Comparison of ENCODE assay signal across 8 cellular contexts in the genomic region with DNA sequence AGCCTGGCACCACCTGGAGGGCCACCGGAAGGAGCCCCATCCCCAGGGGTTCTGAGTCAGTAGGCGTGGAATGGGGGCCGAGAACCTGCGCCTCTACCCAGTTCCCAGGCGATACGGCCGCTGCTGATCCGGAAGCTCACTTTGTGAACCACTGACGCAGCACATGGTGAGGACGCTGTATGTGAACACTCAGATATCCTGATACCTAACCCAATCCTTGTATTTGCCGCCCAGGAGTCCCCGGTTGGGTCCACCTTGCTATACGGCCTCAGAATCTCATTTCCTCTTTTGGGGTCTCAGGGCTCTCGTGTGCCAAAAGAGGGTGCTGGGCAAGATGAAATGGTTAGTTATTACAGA. TPM values are rescaled to one million over a fixed set of nuclear protein-coding genes. Genes with fewer than 3 reads are reported as not detected.
DNase-seq lines count a peak whose midpoint lies in the region; ATAC-seq and TF ChIP-seq lines count a peak whose summit lies in the region.

No MANE protein-coding gene starts in this region.

- H3K27ac Mint-ChIP-seq in activated T-helper 1 cell treated with anti-CD3 and anti-CD28 coated beads, Interleukin-12 subunit alpha, Interleukin-12 subunit beta, Interleukin-2, Interleukin-4 antibody, amounts not matched to agents 30 ng/mL and 10 ng/mL and 1 ng/mL, durations not matched to agents 14 hours and 24 hours and 36 hours = peak overlapping the region; percentile 94

- no peaks in the 10 kb centered on the region for H3K27me3 ChIP-seq in heart right ventricle
- H3K27me3 ChIP-seq in skeletal muscle tissue (ENCODE audit: control insufficient read depth in 3 of 3, insufficient read depth in 3 of 3, low read length in 3 of 3) = no peaks in the 10 kb centered on the region

- no peaks in the 10 kb centered on the region for H3K9me3 Mint-ChIP-seq in activated T-helper 1 cell treated with anti-CD3 and anti-CD28 coated beads, Interleukin-12 subunit alpha, Interleukin-12 subunit beta, Interleukin-2, Interleukin-4 antibody, amounts not matched to agents 30 ng/mL and 10 ng/mL and 1 ng/mL, durations not matched to agents 14 hours and 24 hours and 36 hours

- peak; percentile 49 for DNase-seq in DMS153 (lab: John Stamatoyannopoulos, UW)
- DNase-seq in DMS153 treated with DMSO at 0.1 percent for 48 hours (lab: John Stamatoyannopoulos, UW; ENCODE audit: unreplicated experiment) = no peak
- DNase-seq in NCI-H510A (lab: John Stamatoyannopoulos, UW) = peak; percentile 47
- peak; percentile 44 for DNase-seq in activated T-helper 1 cell treated with anti-CD3 and anti-CD28 coated beads, Interleukin-12 subunit alpha, Interleukin-12 subunit beta, Interleukin-2, Interleukin-4 antibody, amounts not matched to agents 30 ng/mL and 10 ng/mL and 1 ng/mL, durations not matched to agents 14 hours and 24 hours and 36 hours (ENCODE audit: low spot score)
- peak; percentile 28 to 36 for DNase-seq in heart right ventricle
- DNase-seq in kidney glomerular epithelial cell (lab: John Stamatoyannopoulos, UW) = no peak

- peaks cover 37% of the 10 kb centered on the region for H3K4me1 Mint-ChIP-seq in activated T-helper 1 cell treated with anti-CD3 and anti-CD28 coated beads, Interleukin-12 subunit alpha, Interleukin-12 subunit beta, Interleukin-2, Interleukin-4 antibody, amounts not matched to agents 30 ng/mL and 10 ng/mL and 1 ng/mL, durations not matched to agents 14 hours and 24 hours and 36 hours (ENCODE audit: low read depth)

- no peak for TF ChIP-seq CTCF in heart right ventricle (IDR thresholded peaks at IDR 0.05)

- intact Hi-C loops in activated T-helper 1 cell treated with anti-CD3 and anti-CD28 coated beads, Interleukin-12 subunit alpha, Interleukin-12 subunit beta, Interleukin-2, Interleukin-4 antibody, amounts not matched to agents 30 ng/mL and 10 ng/mL and 1 ng/mL, durations not matched to agents 14 hours and 24 hours and 36 hours (cut with micrococcal nuclease) = loop anchor here (1.0 to 10.0 kb wide), 9 partner anchors 10 to 651 kb away; a partner anchor contains a TSS
- intact Hi-C loops in heart right ventricle (cut with DNase I) = loop anchor here in 8 of 10 donors (1.0 to 10.0 kb wide), 11 partner anchors 33 to 400 kb away; a partner anchor contains a TSS

- H3K36me3 ChIP-seq in heart right ventricle (peaks cover 0 to 25% (median 13%) of the 10 kb centered on the region in 9 donors), skeletal muscle tissue (ENCODE audit: control insufficient read depth in 3 of 3, insufficient read depth in 3 of 3, low read length in 3 of 3) (peaks cover 14 to 19% (median 19%) of the 10 kb centered on the region in 3 donors)

- H3K4me3 Mint-ChIP-seq in activated T-helper 1 cell treated with anti-CD3 and anti-CD28 coated beads, Interleukin-12 subunit alpha, Interleukin-12 subunit beta, Interleukin-2, Interleukin-4 antibody, amounts not matched to agents 30 ng/mL and 10 ng/mL and 1 ng/mL, durations not matched to agents 14 hours and 24 hours and 36 hours = peak overlapping the region; percentile 98

- peak; percentile 29 for ATAC-seq in HG02642 (IDR thresholded peaks at IDR 0.05; ENCODE audit: poor library complexity, unreplicated experiment)
- peak in 6 of 8 donors; percentile 4 to 29 (median 20) for ATAC-seq in heart right ventricle

- peaks cover 21% of the 10 kb centered on the region for H3K36me3 Mint-ChIP-seq in activated T-helper 1 cell treated with anti-CD3 and anti-CD28 coated beads, Interleukin-12 subunit alpha, Interleukin-12 subunit beta, Interleukin-2, Interleukin-4 antibody, amounts not matched to agents 30 ng/mL and 10 ng/mL and 1 ng/mL, durations not matched to agents 14 hours and 24 hours and 36 hours (ENCODE audit: low read depth)

- H3K4me1 ChIP-seq in heart right ventricle = peaks cover 9 to 52% (median 20%) of the 10 kb centered on the region in 9 donors
- peaks cover 18 to 22% (median 21%) of the 10 kb centered on the region in 3 donors for H3K4me1 ChIP-seq in skeletal muscle tissue (ENCODE audit: control insufficient read depth in 3 of 3, insufficient read depth in 3 of 3, low read length in 3 of 3)

- WGBS in heart right ventricle, 2 donors = 45 to 66% methylated on average over 14 of the region's 14 CpGs

- H3K27me3 Mint-ChIP-seq in activated T-helper 1 cell treated with anti-CD3 and anti-CD28 coated beads, Interleukin-12 subunit alpha, Interleukin-12 subunit beta, Interleukin-2, Interleukin-4 antibody, amounts not matched to agents 30 ng/mL and 10 ng/mL and 1 ng/mL, durations not matched to agents 14 hours and 24 hours and 36 hours (ENCODE audit: insufficient read depth) = peaks cover 2% of the 10 kb centered on the region

- H3K4me3 ChIP-seq in heart right ventricle (peak overlapping the region in 9 of 10 donors; percentile 13 to 100 (median 97)), skeletal muscle tissue (ENCODE audit: low read length in 3 of 3) (peak overlapping the region; percentile 76 to 86 (median 77))

- H3K27ac ChIP-seq in heart right ventricle = peak overlapping the region; percentile 67 to 97 (median 86)
- peak overlapping the region; percentile 93 for H3K27ac ChIP-seq in skeletal muscle tissue (ENCODE audit: low read depth, low read length)

- H3K9ac ChIP-seq in skeletal muscle tissue (ENCODE audit: low read depth in 1 of 3, low read length in 3 of 3) = peak overlapping the region; percentile 81 to 92 (median 87)

- no peaks in the 10 kb centered on the region for H3K9me3 ChIP-seq in heart right ventricle
- H3K9me3 ChIP-seq in skeletal muscle tissue (ENCODE audit: control insufficient read depth in 3 of 3, low read length in 3 of 3) = no peaks in the 10 kb centered on the region

RNA-seq across cellular contexts. Expression of a gene that starts 0.6 kb away (rescaled TPM):
- total RNA-seq in activated T-helper 1 cell treated with anti-CD3 and anti-CD28 coated beads, Interleukin-12 subunit alpha, Interleukin-12 subunit beta, Interleukin-2, Interleukin-4 antibody, amounts not matched to agents 30 ng/mL and 10 ng/mL and 1 ng/mL, durations not matched to agents 14 hours and 24 hours and 36 hours = 112 and 119 TPM in 2 replicates
- 10 to 100 TPM; 42.8 to 73.7 (median 49.2) TPM for total RNA-seq in heart right ventricle
- 100 to 1,000 TPM in 1 of 2 donors, 10 to 100 TPM in 1; 40.4 to 120 TPM for polyA plus RNA-seq in heart right ventricle
- total RNA-seq in skeletal muscle tissue = 47.5 TPM

RNA-seq across cellular contexts. Expression of a gene that starts 31.5 kb away (rescaled TPM):
- total RNA-seq in activated T-helper 1 cell treated with anti-CD3 and anti-CD28 coated beads, Interleukin-12 subunit alpha, Interleukin-12 subunit beta, Interleukin-2, Interleukin-4 antibody, amounts not matched to agents 30 ng/mL and 10 ng/mL and 1 ng/mL, durations not matched to agents 14 hours and 24 hours and 36 hours = 50.9 and 55.4 TPM in 2 replicates
- total RNA-seq in heart right ventricle (10 to 100 TPM in 1 of 10 donors, 1 to 10 TPM in 9; 5.2 to 13.8 (median 7.2) TPM), skeletal muscle tissue (20.4 TPM)
- 1 to 10 TPM; 2.9 to 4.5 TPM for polyA plus RNA-seq in heart right ventricle

RNA-seq across cellular contexts. Expression of a gene that starts 41.1 kb away (rescaled TPM):
- total RNA-seq in activated T-helper 1 cell treated with anti-CD3 and anti-CD28 coated beads, Interleukin-12 subunit alpha, Interleukin-12 subunit beta, Interleukin-2, Interleukin-4 antibody, amounts not matched to agents 30 ng/mL and 10 ng/mL and 1 ng/mL, durations not matched to agents 14 hours and 24 hours and 36 hours = 62.0 and 64.0 TPM in 2 replicates
- 1 to 10 TPM in 1 of 10 donors, under 1 TPM in 9; 0.20 to 2.4 (median 0.39) TPM for total RNA-seq in heart right ventricle
- polyA plus RNA-seq in heart right ventricle = under 1 TPM; 0.23 to 0.66 TPM
- not detected for total RNA-seq in skeletal muscle tissue

Comparison
In these comparisons a context has a peak if more than half of its experiments do, and no peak if none do; other contexts are left out.
1. DNase-seq: peak in DMS153 (single experiment), NCI-H510A (single experiment), activated T-helper 1 cell treated with anti-CD3 and anti-CD28 coated beads, Interleukin-12 subunit alpha, Interleukin-12 subunit beta, Interleukin-2, Interleukin-4 antibody, amounts not matched to agents 30 ng/mL and 10 ng/mL and 1 ng/mL, durations not matched to agents 14 hours and 24 hours and 36 hours (single experiment) and heart right ventricle (2 of 2); none in DMS153 treated with DMSO at 0.1 percent for 48 hours (single experiment) and kidney glomerular epithelial cell (single experiment).
2. RNA of a gene that starts 41.1 kb away (total RNA-seq): 62.0 to 64.0 TPM in activated T-helper 1 cell treated with anti-CD3 and anti-CD28 coated beads, Interleukin-12 subunit alpha, Interleukin-12 subunit beta, Interleukin-2, Interleukin-4 antibody, amounts not matched to agents 30 ng/mL and 10 ng/mL and 1 ng/mL, durations not matched to agents 14 hours and 24 hours and 36 hours; 0.20 to 2.4 TPM in heart right ventricle and not detected in skeletal muscle tissue (single experiment); every median in the first group is over 10 times any median in the second.